1 cellular context compared by ENCODE assay signal in the genomic region with DNA sequence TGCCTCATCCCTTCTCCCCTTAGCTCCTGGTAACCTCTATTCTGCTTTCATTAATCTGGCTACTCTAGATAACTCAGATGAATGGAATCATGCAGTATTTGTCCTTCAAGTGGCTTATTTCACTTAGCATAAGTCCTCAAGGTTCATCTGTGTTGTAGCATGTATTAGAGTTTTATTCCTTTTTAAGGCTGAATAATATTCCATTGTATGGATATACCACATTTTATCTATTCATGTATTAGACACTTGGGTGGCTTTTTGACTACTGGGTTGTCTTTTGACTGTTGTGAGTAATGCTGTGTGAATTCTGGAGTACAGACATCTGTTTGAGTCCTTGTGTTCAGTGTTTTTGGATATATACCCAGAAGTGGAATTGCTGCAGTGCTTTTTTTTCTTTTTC.
TF ChIP-seq lines count a peak whose summit lies in the region.

No MANE protein-coding gene starts in this region.

TF ChIP-seq in SK-N-SH, 30 proteins besides CTCF, POLR2A, EP300 and RAD21 (continued from another document):
- TF ChIP-seq, protein P1, sequence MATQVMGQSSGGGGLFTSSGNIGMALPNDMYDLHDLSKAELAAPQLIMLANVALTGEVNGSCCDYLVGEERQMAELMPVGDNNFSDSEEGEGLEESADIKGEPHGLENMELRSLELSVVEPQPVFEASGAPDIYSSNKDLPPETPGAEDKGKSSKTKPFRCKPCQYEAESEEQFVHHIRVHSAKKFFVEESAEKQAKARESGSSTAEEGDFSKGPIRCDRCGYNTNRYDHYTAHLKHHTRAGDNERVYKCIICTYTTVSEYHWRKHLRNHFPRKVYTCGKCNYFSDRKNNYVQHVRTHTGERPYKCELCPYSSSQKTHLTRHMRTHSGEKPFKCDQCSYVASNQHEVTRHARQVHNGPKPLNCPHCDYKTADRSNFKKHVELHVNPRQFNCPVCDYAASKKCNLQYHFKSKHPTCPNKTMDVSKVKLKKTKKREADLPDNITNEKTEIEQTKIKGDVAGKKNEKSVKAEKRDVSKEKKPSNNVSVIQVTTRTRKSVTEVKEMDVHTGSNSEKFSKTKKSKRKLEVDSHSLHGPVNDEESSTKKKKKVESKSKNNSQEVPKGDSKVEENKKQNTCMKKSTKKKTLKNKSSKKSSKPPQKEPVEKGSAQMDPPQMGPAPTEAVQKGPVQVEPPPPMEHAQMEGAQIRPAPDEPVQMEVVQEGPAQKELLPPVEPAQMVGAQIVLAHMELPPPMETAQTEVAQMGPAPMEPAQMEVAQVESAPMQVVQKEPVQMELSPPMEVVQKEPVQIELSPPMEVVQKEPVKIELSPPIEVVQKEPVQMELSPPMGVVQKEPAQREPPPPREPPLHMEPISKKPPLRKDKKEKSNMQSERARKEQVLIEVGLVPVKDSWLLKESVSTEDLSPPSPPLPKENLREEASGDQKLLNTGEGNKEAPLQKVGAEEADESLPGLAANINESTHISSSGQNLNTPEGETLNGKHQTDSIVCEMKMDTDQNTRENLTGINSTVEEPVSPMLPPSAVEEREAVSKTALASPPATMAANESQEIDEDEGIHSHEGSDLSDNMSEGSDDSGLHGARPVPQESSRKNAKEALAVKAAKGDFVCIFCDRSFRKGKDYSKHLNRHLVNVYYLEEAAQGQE (IDR thresholded peaks at IDR 0.05; ENCODE audit: low read depth, low read length), result no peak
- TF ChIP-seq, protein P2, sequence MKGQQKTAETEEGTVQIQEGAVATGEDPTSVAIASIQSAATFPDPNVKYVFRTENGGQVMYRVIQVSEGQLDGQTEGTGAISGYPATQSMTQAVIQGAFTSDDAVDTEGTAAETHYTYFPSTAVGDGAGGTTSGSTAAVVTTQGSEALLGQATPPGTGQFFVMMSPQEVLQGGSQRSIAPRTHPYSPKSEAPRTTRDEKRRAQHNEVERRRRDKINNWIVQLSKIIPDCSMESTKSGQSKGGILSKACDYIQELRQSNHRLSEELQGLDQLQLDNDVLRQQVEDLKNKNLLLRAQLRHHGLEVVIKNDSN (IDR thresholded peaks at IDR 0.05; ENCODE audit: borderline replicate concordance, low read depth), result no peak
